In the genomic region with DNA sequence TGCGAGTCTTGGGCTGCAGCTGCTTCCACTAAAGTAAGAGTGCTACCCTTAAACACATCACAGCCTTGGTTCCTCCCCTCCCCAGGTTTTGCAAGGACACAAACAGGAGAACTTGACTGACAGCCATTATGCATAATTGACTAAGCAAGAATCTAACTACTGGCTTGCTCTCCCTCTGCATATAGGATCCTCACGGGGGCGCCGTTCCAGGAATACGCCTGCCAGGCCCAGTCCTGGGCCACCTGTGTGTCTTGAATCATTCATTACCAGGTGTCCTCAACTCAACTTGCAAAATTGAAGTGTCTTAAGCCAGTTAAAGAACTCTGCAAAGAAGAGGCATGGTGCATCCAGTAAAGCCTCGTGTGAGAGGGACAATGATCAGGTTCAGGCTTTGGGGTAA, we compare ENCODE assay signal across 1 cellular context.
TF ChIP-seq lines count a peak whose summit lies in the region.

No MANE protein-coding gene starts in this region.

TF ChIP-seq in GM23338, 12 proteins besides CTCF, POLR2A, EP300 and RAD21 (continued from another document):
- TF ChIP-seq ZNF331 (CRISPR knock-in tag; IDR thresholded peaks at IDR 0.05; ENCODE audit: low read depth) (no peak), ZNF114 (CRISPR knock-in tag; IDR thresholded peaks at IDR 0.05) (no peak)
